ENCODE assay signal across 1 cellular context in the genomic region with DNA sequence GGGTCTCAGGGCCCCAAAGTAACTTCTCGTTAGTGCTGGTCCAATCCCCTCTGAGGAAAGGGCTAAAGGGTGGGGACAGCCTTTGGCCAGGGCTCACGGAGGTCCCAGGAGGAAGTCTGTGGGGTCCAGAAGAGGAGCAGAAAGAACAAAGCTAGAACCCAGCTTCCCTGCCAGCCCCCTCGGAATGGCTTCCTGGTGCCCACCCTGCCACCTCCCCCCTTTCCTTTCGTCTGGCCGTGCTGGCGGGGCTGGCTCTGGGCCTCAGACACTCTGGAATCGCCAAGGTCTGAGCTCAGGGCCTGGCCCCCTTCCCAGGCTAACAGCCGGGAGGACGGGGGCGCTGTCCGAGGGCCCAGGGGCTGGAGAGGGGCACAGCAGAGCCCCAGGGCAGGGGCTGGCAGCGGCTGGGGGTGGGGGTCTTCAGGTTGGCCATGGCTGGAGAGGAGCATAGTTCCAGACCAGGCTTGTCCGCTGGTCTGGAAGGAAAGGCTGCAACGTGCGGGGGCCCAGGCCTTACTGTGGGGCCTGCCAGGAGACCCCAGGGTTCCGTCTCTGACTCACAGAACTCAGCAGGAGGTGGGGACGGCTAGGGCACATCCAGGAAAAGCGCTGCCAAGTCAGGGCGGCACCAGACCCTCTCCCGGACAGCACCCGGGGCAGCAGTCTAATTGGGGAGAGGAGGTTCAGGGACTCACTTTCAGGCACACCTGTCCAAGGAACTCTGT.
A peak's percentile ranks its signal among the peaks of the same experiment; 100 is the strongest.
TF ChIP-seq lines count a peak whose summit lies in the region.

No MANE protein-coding gene starts in this region.

TF ChIP-seq in HEK293, 187 proteins besides CTCF, POLR2A, EP300 and RAD21 (continued from another document):
- TF ChIP-seq ZIC2 (tag by site-specific recombination; IDR thresholded peaks at IDR 0.05) (peak; percentile 84), ZNF473 (tag by site-specific recombination; IDR thresholded peaks at IDR 0.05) (no peak), HOXD13 (CRISPR knock-in tag; IDR thresholded peaks at IDR 0.05; ENCODE audit: borderline replicate concordance) (no peak), ZNF335 (tag by site-specific recombination; conservative IDR thresholded peaks at IDR 0.05) (no peak), ZNF600 (tag by site-specific recombination; IDR thresholded peaks at IDR 0.05) (no peak; the same call in none of the 2 replicates), SALL2 (tag by site-specific recombination; IDR thresholded peaks at IDR 0.05; ENCODE audit: borderline replicate concordance) (no peak), WT1 (tag by site-specific recombination; IDR thresholded peaks at IDR 0.05) (no peak), ZNF629 (tag by site-specific recombination; IDR thresholded peaks at IDR 0.05) (no peak), ZNF426 (tag by site-specific recombination; IDR thresholded peaks at IDR 0.05) (no peak), ZNF626 (tag by site-specific recombination; IDR thresholded peaks at IDR 0.05) (no peak), ZNF121 (tag by site-specific recombination; IDR thresholded peaks at IDR 0.05) (no peak), KLF10 (tag by site-specific recombination; IDR thresholded peaks at IDR 0.05) (no peak), ZBTB20 (tag by site-specific recombination; IDR thresholded peaks at IDR 0.05) (peak; percentile 44; the same call in 1 of the 2 replicates), KLF1 (tag by site-specific recombination; IDR thresholded peaks at IDR 0.05) (no peak), HOXC10 (CRISPR knock-in tag; IDR thresholded peaks at IDR 0.05) (no peak), ZNF843 (tag by site-specific recombination; IDR thresholded peaks at IDR 0.05) (no peak), ZNF677 (tag by site-specific recombination; IDR thresholded peaks at IDR 0.05) (no peak), ZNF76 (tag by site-specific recombination; IDR thresholded peaks at IDR 0.05; ENCODE audit: borderline replicate concordance, low read depth) (no peak), KLF8 (tag by site-specific recombination; IDR thresholded peaks at IDR 0.05) (no peak)
- TF ChIP-seq, protein P1, sequence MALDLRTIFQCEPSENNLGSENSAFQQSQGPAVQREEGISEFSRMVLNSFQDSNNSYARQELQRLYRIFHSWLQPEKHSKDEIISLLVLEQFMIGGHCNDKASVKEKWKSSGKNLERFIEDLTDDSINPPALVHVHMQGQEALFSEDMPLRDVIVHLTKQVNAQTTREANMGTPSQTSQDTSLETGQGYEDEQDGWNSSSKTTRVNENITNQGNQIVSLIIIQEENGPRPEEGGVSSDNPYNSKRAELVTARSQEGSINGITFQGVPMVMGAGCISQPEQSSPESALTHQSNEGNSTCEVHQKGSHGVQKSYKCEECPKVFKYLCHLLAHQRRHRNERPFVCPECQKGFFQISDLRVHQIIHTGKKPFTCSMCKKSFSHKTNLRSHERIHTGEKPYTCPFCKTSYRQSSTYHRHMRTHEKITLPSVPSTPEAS (tag by site-specific recombination; IDR thresholded peaks at IDR 0.05), result no peak
- TF ChIP-seq, protein P2, sequence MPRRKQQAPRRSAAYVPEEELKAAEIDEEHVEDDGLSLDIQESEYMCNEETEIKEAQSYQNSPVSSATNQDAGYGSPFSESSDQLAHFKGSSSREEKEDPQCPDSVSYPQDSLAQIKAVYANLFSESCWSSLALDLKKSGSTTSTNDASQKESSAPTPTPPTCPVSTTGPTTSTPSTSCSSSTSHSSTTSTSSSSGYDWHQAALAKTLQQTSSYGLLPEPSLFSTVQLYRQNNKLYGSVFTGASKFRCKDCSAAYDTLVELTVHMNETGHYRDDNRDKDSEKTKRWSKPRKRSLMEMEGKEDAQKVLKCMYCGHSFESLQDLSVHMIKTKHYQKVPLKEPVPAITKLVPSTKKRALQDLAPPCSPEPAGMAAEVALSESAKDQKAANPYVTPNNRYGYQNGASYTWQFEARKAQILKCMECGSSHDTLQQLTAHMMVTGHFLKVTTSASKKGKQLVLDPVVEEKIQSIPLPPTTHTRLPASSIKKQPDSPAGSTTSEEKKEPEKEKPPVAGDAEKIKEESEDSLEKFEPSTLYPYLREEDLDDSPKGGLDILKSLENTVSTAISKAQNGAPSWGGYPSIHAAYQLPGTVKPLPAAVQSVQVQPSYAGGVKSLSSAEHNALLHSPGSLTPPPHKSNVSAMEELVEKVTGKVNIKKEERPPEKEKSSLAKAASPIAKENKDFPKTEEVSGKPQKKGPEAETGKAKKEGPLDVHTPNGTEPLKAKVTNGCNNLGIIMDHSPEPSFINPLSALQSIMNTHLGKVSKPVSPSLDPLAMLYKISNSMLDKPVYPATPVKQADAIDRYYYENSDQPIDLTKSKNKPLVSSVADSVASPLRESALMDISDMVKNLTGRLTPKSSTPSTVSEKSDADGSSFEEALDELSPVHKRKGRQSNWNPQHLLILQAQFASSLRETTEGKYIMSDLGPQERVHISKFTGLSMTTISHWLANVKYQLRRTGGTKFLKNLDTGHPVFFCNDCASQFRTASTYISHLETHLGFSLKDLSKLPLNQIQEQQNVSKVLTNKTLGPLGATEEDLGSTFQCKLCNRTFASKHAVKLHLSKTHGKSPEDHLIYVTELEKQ (tag by site-specific recombination; IDR thresholded peaks at IDR 0.05; ENCODE audit: borderline replicate concordance), result no peak
- TF ChIP-seq, protein P3, sequence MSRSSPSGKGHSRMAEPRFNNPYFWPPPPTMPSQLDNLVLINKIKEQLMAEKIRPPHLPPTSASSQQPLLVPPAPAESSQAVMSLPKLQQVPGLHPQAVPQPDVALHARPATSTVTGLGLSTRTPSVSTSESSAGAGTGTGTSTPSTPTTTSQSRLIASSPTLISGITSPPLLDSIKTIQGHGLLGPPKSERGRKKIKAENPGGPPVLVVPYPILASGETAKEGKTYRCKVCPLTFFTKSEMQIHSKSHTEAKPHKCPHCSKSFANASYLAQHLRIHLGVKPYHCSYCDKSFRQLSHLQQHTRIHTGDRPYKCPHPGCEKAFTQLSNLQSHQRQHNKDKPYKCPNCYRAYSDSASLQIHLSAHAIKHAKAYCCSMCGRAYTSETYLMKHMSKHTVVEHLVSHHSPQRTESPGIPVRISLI (tag by site-specific recombination; IDR thresholded peaks at IDR 0.05), result no peak
